ENCODE assay signal across 1 cellular context in the genomic region with DNA sequence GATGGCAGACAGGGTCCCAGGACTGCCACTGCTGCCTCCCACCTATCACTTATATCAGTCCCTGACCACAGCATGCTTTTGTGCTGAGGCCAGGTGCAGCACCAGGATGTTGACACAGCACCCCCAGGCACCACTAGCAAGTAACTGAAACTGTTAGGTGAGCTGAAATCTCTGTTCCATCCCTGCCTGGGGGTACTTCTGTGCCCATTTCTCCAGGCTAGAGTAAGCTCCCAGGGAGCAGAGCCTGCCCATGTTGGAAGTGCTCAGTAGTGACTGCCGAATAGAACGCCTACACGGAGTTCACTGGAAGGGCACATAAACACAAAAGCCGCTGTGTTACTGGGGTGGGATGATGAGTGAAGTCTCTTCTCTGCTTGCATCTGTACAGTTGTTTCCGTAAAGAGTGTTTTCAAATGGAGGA.
TF ChIP-seq lines count a peak whose summit lies in the region.

No MANE protein-coding gene starts in this region.

TF ChIP-seq in GM12878, 131 proteins besides CTCF, POLR2A, EP300 and RAD21 (continued from another document):
- TF ChIP-seq, protein P1, sequence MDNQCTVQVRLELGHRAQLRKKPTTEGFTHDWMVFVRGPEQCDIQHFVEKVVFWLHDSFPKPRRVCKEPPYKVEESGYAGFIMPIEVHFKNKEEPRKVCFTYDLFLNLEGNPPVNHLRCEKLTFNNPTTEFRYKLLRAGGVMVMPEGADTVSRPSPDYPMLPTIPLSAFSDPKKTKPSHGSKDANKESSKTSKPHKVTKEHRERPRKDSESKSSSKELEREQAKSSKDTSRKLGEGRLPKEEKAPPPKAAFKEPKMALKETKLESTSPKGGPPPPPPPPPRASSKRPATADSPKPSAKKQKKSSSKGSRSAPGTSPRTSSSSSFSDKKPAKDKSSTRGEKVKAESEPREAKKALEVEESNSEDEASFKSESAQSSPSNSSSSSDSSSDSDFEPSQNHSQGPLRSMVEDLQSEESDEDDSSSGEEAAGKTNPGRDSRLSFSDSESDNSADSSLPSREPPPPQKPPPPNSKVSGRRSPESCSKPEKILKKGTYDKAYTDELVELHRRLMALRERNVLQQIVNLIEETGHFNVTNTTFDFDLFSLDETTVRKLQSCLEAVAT (IDR thresholded peaks at IDR 0.05): 0 out of 2 replicates have a peak, but pooled peaks have one; percentile 41
